7 cellular contexts compared by ENCODE assay signal in the genomic region with DNA sequence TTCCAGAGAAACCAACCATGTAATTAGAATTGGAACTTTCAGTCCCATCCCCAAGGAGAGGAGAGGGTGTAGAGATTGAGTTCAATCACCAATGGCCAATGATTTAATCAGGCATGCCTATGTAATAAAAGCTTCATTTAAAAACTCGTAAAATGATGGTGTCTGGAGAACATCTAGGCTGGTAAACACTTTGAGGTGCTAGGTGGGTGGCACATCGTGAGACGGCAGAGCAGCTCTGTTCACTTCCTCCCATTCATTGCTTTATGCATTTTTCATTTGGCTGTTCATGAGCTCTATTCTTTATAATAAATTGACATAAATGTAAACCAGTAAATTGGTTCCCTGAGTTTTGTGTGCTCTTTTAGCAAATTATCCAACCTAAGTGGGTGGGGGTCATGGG.
"Had no signal": no experiment of that assay in that cellular context is flagged by ENCODE, and none has a peak within 500 bp of the region (broad histone marks: within the 10 kb centered on the region; RNA-seq: fewer than 3 reads in every experiment).

No MANE protein-coding gene starts in this region.

- H3K4me3 Mint-ChIP-seq: activated CD4-positive, alpha-beta T cell treated with anti-CD3 and anti-CD28 coated beads, Interleukin-2, amount 10 ng/mL, durations not matched to agents 24 days and 14 days; activated CD8-positive, alpha-beta memory T cell treated with anti-CD3 and anti-CD28 coated beads, Interleukin-2, amount 10 ng/mL, durations not matched to agents 7 days and 5 days; neural crest cell had no signal

- H3K27ac Mint-ChIP-seq: activated CD8-positive, alpha-beta memory T cell treated with anti-CD3 and anti-CD28 coated beads, Interleukin-2, amount 10 ng/mL, durations not matched to agents 7 days and 5 days had no signal

- H3K9me3 ChIP-seq: heart left ventricle, pancreas had no signal

- H3K4me1 ChIP-seq: pancreas had no signal

- H3K27me3 Mint-ChIP-seq: activated CD4-positive, alpha-beta T cell treated with anti-CD3 and anti-CD28 coated beads, Interleukin-2, amount 10 ng/mL, durations not matched to agents 24 days and 14 days; activated CD8-positive, alpha-beta memory T cell treated with anti-CD3 and anti-CD28 coated beads, Interleukin-2, amount 10 ng/mL, durations not matched to agents 7 days and 5 days had no signal

- H3K27me3 ChIP-seq: heart left ventricle, pancreas had no signal

- H3K4me3 ChIP-seq: heart left ventricle, pancreas, SK-N-MC had no signal

- H3K4me1 Mint-ChIP-seq: neural crest cell had no signal

- DNase-seq: activated CD8-positive, alpha-beta memory T cell treated with anti-CD3 and anti-CD28 coated beads, Interleukin-2, amount 10 ng/mL, durations not matched to agents 7 days and 5 days; heart left ventricle; pancreas; stimulated activated CD4-positive, alpha-beta T cell treated with anti-CD3 and anti-CD28 coated beads, Interleukin-2, amount 100 ng/mL, for 48 hours had no signal

- H3K27ac ChIP-seq: heart left ventricle, pancreas, SK-N-MC had no signal

- ATAC-seq: activated CD8-positive, alpha-beta memory T cell treated with anti-CD3 and anti-CD28 coated beads, Interleukin-2, amount 10 ng/mL, durations not matched to agents 7 days and 5 days; heart left ventricle; pancreas had no signal

- H3K9me3 Mint-ChIP-seq: activated CD4-positive, alpha-beta T cell treated with anti-CD3 and anti-CD28 coated beads, Interleukin-2, amount 10 ng/mL, durations not matched to agents 24 days and 14 days; neural crest cell had no signal
